In the genomic region with DNA sequence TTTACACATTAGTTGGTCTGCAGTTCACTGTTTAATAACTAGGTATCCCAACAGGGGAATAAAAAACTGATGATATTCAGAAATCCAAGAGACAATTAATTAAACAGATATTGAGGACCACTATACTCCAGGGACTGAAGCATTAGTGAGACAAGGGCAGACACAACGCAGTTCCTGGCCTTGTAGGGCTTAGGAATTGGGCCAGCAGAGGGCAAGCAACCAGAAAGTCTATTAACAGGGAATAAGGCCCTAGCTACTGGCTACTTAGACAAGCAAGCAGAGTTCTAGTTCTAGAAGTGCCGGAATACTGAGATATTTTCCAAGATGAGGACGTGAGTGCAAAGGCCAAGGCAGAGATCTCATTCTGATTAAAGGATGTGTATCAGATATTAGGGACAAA, we compare ENCODE assay signal across 25 cellular contexts. TPM values are rescaled to one million over a fixed set of nuclear protein-coding genes. Genes with fewer than 3 reads are reported as not detected.
DNase-seq lines count a peak whose midpoint lies in the region; ATAC-seq and TF ChIP-seq lines count a peak whose summit lies in the region.
"Had no signal": no experiment of that assay in that cellular context is flagged by ENCODE, and none has a peak within 500 bp of the region (broad histone marks: within the 10 kb centered on the region; RNA-seq: fewer than 3 reads in every experiment).

No MANE protein-coding gene starts in this region.

- H3K4me3 ChIP-seq in HCT116 (replicated peaks in 1 of 2; ENCODE audit: low read depth in 1 of 2, low read length in 2 of 2) (no peak overlapping the region), stomach smooth muscle (ENCODE audit: low read length in 2 of 2) (no peak overlapping the region)
- H3K4me3 ChIP-seq: GM12878, MG63, SJCRH30 had no signal

- no peaks in the 10 kb centered on the region for H3K79me2 ChIP-seq in HCT116 (ENCODE audit: insufficient read depth, low read length)

- H3K27me3 ChIP-seq in HCT116 (ENCODE audit: insufficient read depth, low read length) (no peaks in the 10 kb centered on the region), stomach smooth muscle (ENCODE audit: control insufficient read depth in 1 of 2, insufficient read depth in 2 of 2, low read length in 2 of 2) (no peaks in the 10 kb centered on the region)
- H3K27me3 ChIP-seq: MG63, SJCRH30 had no signal

- H3K4me1 ChIP-seq in HCT116 (ENCODE audit: control insufficient read depth in 1 of 2, insufficient read depth in 2 of 2, low read length in 2 of 2) (no peaks in the 10 kb centered on the region), stomach smooth muscle (ENCODE audit: control insufficient read depth, insufficient read depth, low read length) (no peaks in the 10 kb centered on the region)
- H3K4me1 ChIP-seq: SJCRH30 had no signal

- H3K9me3 ChIP-seq in HCT116 (ENCODE audit: control insufficient read depth in 1 of 2, insufficient read depth in 1 of 2, low read depth in 1 of 2, low read length in 2 of 2): 0 out of 4 replicates have a peak, but pooled peaks cover 0 to 3% of the 10 kb centered on the region in 2 experiments
- peaks cover 0 to 6% of the 10 kb centered on the region in 2 donors for H3K9me3 ChIP-seq in stomach smooth muscle (ENCODE audit: control insufficient read depth in 2 of 2, low read length in 2 of 2)
- H3K9me3 ChIP-seq: MG63 had no signal

- RAD21 ChIA-PET in HCT116 (lab: Charles Lee; ENCODE audit: low non-redundant PET in 1 of 2, low total read pairs in 2 of 2, uncharacterized antibody in 2 of 2, unreplicated experiment in 2 of 2): no interaction called here

- no peak overlapping the region for H3K9ac ChIP-seq in HCT116 (ENCODE audit: low read length)
- no peak overlapping the region for H3K9ac ChIP-seq in stomach smooth muscle (ENCODE audit: low read length in 2 of 2)

- POLR2A ChIA-PET in HCT116 (lab: Charles Lee): no interaction called here

- TF ChIP-seq RAD21 in HCT116 (IDR thresholded peaks at IDR 0.05; ENCODE audit: low read depth): no peak

- H3K27ac ChIP-seq in HCT116 (ENCODE audit: low read depth, low read length): no peak overlapping the region
- peak overlapping the region; percentile 60 for H3K27ac ChIP-seq in caudate nucleus (ENCODE audit: low read depth, low read length)
- H3K27ac ChIP-seq in stomach smooth muscle (ENCODE audit: low read length): peak overlapping the region; percentile 3
- H3K27ac ChIP-seq: SJCRH30 had no signal

- no peak for TF ChIP-seq POLR2A in HCT116 (IDR thresholded peaks at IDR 0.05; ENCODE audit: borderline replicate concordance, extremely low read depth, insufficient read depth, insufficient read length)
- TF ChIP-seq POLR2A in GM18505 (IDR thresholded peaks at IDR 0.05; ENCODE audit: borderline replicate concordance, extremely low read depth, insufficient read depth, insufficient read length): no peak

- intact Hi-C loops in HCT116 (cut with micrococcal nuclease): no loop called here

- H3K36me3 ChIP-seq in HCT116 (ENCODE audit: control insufficient read depth in 1 of 2, insufficient read depth in 2 of 2, low read length in 2 of 2) (no peaks in the 10 kb centered on the region), stomach smooth muscle (ENCODE audit: control insufficient read depth in 2 of 2, insufficient read depth in 2 of 2, low read length in 2 of 2) (no peaks in the 10 kb centered on the region)
- H3K36me3 ChIP-seq: MG63, SJCRH30 had no signal

- ATAC-seq in HCT116: no peak
- no peak for ATAC-seq in GM18505 (IDR thresholded peaks at IDR 0.05; ENCODE audit: unreplicated experiment)
- ATAC-seq: GM12878, Right ventricle myocardium inferior had no signal

- no peak overlapping the region for H3K4me2 ChIP-seq in HCT116 (ENCODE audit: low read length)

- no TSS peak for BruUV-seq in HCT116 (replicated peaks; lab: Mats Ljungman, UMichigan)

- no peaks in the 10 kb centered on the region for H3K9me2 ChIP-seq in HCT116 (ENCODE audit: insufficient read depth)

- 0 out of 6 replicates have a peak, but pooled peaks of 2 of the 3 experiments have one; percentile 3 to 7 for TF ChIP-seq CTCF in HCT116 (IDR thresholded peaks at IDR 0.05 in 2 of 3, conservative IDR thresholded peaks at IDR 0.05 in 1 of 3; ENCODE audit: borderline replicate concordance in 1 of 3, insufficient read depth in 1 of 3, low read depth in 2 of 3, low read length in 2 of 3)

- CTCF ChIA-PET in HCT116 (lab: Charles Lee): no interaction called here

- DNase-seq in HCT116 (ENCODE audit: low read depth, low spot score) (no peak), caudate nucleus (lab: John Stamatoyannopoulos, UW) (no peak), iPS-NIHi7 (ENCODE audit: extremely low spot score) (peak; percentile 19), ureter (ENCODE audit: low spot score) (no peak), RPMI8226 (no peak)
- DNase-seq: CD8-positive, alpha-beta memory T cell; DMS 273 treated with DMSO at 0.1 percent for 48 hours; EL; GDM1; KBM-7; MG63; NCI-H1105 treated with DMSO at 0.1 percent for 48 hours; NCI-H146; NCI-H1930; NCI-H446; NCI-H524 treated with DMSO at 0.1 percent for 48 hours; NCI-H774; NK-92 treated with Interleukin-12 subunit alpha and Interleukin-12 subunit beta, amount 100 ng/mL, for 24 hours; SJCRH30 had no signal

- H4K20me1 ChIP-seq in HCT116 (ENCODE audit: insufficient read depth): no peaks in the 10 kb centered on the region

- H2AFZ ChIP-seq in HCT116 (ENCODE audit: low read depth, low read length, poor library complexity, severe bottlenecking): no peak overlapping the region

TF ChIP-seq in HCT116, 20 proteins besides CTCF, POLR2A, EP300 and RAD21:
- TF ChIP-seq CEBPB (IDR thresholded peaks at IDR 0.05; ENCODE audit: low read depth) (no peak), EGR1 (IDR thresholded peaks at IDR 0.05; ENCODE audit: low read depth) (no peak), ZFX (IDR thresholded peaks at IDR 0.05) (no peak), ZNF274 (IDR thresholded peaks at IDR 0.05; ENCODE audit: low read depth, low read length) (no peak), EZH2phosphoT487 (IDR thresholded peaks at IDR 0.05; ENCODE audit: borderline replicate concordance) (no peak), ZBTB33 (IDR thresholded peaks at IDR 0.05; ENCODE audit: extremely low read depth, insufficient replicate concordance, low read length) (no peak), EZH2 (IDR thresholded peaks at IDR 0.05) (no peak), YY1 (IDR thresholded peaks at IDR 0.05; ENCODE audit: extremely low read depth, insufficient replicate concordance, low read depth, low read length) (no peak), TCF7L2 (IDR thresholded peaks at IDR 0.05; ENCODE audit: borderline replicate concordance, extremely low read depth, insufficient read depth, insufficient read length) (no peak), CBX3 (IDR thresholded peaks at IDR 0.05; ENCODE audit: low read depth) (no peak), ATF3 (IDR thresholded peaks at IDR 0.05) (no peak), ELF1 (IDR thresholded peaks at IDR 0.05; ENCODE audit: borderline replicate concordance, low read depth) (no peak)

RNA-seq across cellular contexts. Expression of gene ADGRA3, which starts 58.6 kb away (rescaled TPM):
- total RNA-seq in HCT116 (2021; ENCODE audit: unreplicated experiment): 43.0 TPM
- 18.3 and 20.5 TPM in 2 replicates for polyA plus RNA-seq in HCT116 (2012)
- 24.8 TPM for total RNA-seq in ureter
- total RNA-seq: B cell had no signal
- polyA plus RNA-seq: CD14-positive monocyte had no signal
